ENCODE assay signal across 8 cellular contexts in genomic region chr3:97658670-97659285, GRCh38.
DNase-seq lines count a peak whose midpoint lies in the region; ATAC-seq and TF ChIP-seq lines count a peak whose summit lies in the region.

No MANE protein-coding gene starts in this region.

- H2BK5ac ChIP-seq in H9 (ENCODE audit: insufficient read length, low read length), result no peak overlapping the region

- peaks cover 9 to 14% of the 10 kb centered on the region in 2 experiments for H3K4me1 Mint-ChIP-seq in H9

- no peak overlapping the region for H2AK5ac ChIP-seq in H9 (ENCODE audit: insufficient read length, low read length)

- H3K4me3 Mint-ChIP-seq in H9, result no peak overlapping the region

- no peak overlapping the region for H3K23ac ChIP-seq in H9 (ENCODE audit: insufficient read length, low read depth, low read length)

- TF ChIP-seq POLR2A in body of pancreas (IDR thresholded peaks at IDR 0.05), result no peak
- TF ChIP-seq POLR2A in ovary (IDR thresholded peaks at IDR 0.05), result no peak

- no peak overlapping the region for H3K4me2 ChIP-seq in H9 (ENCODE audit: insufficient read depth, insufficient read length, low read length)

- DNase-seq in Ammon's horn (ENCODE audit: low spot score) (peak; percentile 21), H9 (no peak), NCI-H2196 treated with DMSO at 0.1 percent for 48 hours (lab: John Stamatoyannopoulos, UW; ENCODE audit: unreplicated experiment) (peak; percentile 4), body of pancreas (no peak), lung microvascular endothelial cell (ENCODE audit: low read depth in 2 of 2) (peak; percentile 20 to 42), ovary (no peak)
- no peak for DNase-seq in effector memory CD4-positive, alpha-beta T cell

- H4K5ac ChIP-seq in H9 (ENCODE audit: insufficient read length, low read depth, low read length), result no peak overlapping the region

- no peaks in the 10 kb centered on the region for H3K23me2 ChIP-seq in H9 (ENCODE audit: insufficient read length, low read depth, low read length, poor library complexity, severe bottlenecking)

- no peak for TF ChIP-seq EP300 in ovary (IDR thresholded peaks at IDR 0.05)

- H3K27me3 ChIP-seq in H9 (ENCODE audit: insufficient read depth, low read length) (no peaks in the 10 kb centered on the region), body of pancreas (no peaks in the 10 kb centered on the region), ovary (no peaks in the 10 kb centered on the region)
- no peaks in the 10 kb centered on the region for H3K27me3 ChIP-seq in effector memory CD4-positive, alpha-beta T cell (replicated peaks; ENCODE audit: control insufficient read depth, insufficient read depth, low read length, poor library complexity, severe bottlenecking)

- H3K27ac ChIP-seq in H9 (ENCODE audit: insufficient read length, low read depth, low read length) (no peak overlapping the region), body of pancreas (no peak overlapping the region), ovary (no peak overlapping the region)
- no peak overlapping the region for H3K27ac ChIP-seq in effector memory CD4-positive, alpha-beta T cell (ENCODE audit: insufficient read depth, low read length, poor library complexity, severe bottlenecking)

- peaks cover 0 to 2% (median 0%) of the 10 kb centered on the region in 3 experiments; a peak in 1 of 7 replicates for H3K36me3 Mint-ChIP-seq in H9 (ENCODE audit: insufficient read depth in 1 of 3, low read depth in 3 of 3)

- no peak overlapping the region for H4K91ac ChIP-seq in H9 (ENCODE audit: insufficient read length, low read depth, low read length)

- H3K18ac ChIP-seq in H9 (ENCODE audit: insufficient read length, low read depth, low read length), result no peak overlapping the region

- peaks cover under 1 to 3% of the 10 kb centered on the region in 2 experiments; a peak in 2 of 5 replicates for H3K9me3 Mint-ChIP-seq in H9

- H3K36me3 ChIP-seq in body of pancreas (replicated peaks in 1 of 2; ENCODE audit: insufficient read depth in 1 of 2, low read depth in 2 of 2) (no peaks in the 10 kb centered on the region), ovary (no peaks in the 10 kb centered on the region)
- no peaks in the 10 kb centered on the region for H3K36me3 ChIP-seq in effector memory CD4-positive, alpha-beta T cell (ENCODE audit: control insufficient read depth, insufficient read depth, low read length)

- TF ChIP-seq CTCF in H9 (conservative IDR thresholded peaks at IDR 0.05) (peak; percentile 85), body of pancreas (IDR thresholded peaks at IDR 0.05) (peak in 6 of 7 experiments; percentile 31 to 49 (median 36)), ovary (IDR thresholded peaks at IDR 0.05) (peak in 1 of 3 donors; percentile 19)

- H3K9me3 ChIP-seq in H9 (ENCODE audit: control insufficient read depth, low read depth, low read length), result no peaks in the 10 kb centered on the region
- no peaks in the 10 kb centered on the region for H3K9me3 ChIP-seq in body of pancreas
- no peaks in the 10 kb centered on the region for H3K9me3 ChIP-seq in effector memory CD4-positive, alpha-beta T cell (ENCODE audit: control insufficient read depth, low read length)
- H3K9me3 ChIP-seq in ovary, result no peaks in the 10 kb centered on the region

- no peaks in the 10 kb centered on the region for H3K79me2 ChIP-seq in H9 (ENCODE audit: insufficient read depth, low read length)

- H3K27me3 Mint-ChIP-seq in H9 (ENCODE audit: low read depth), result peaks cover 3% of the 10 kb centered on the region

- no peak overlapping the region for H3T11ph ChIP-seq in H9 (ENCODE audit: low read length)

- H3K79me1 ChIP-seq in H9 (ENCODE audit: insufficient read depth, low read depth, low read length, poor library complexity, severe bottlenecking), result no peaks in the 10 kb centered on the region

- ATAC-seq in body of pancreas (no peak), GM21529 (IDR thresholded peaks at IDR 0.05; ENCODE audit: unreplicated experiment) (no peak)

- no peak overlapping the region for H3K4ac ChIP-seq in H9 (ENCODE audit: low read depth, low read length)

- no peak overlapping the region for H3K27ac Mint-ChIP-seq in H9

- no peak overlapping the region for H3K14ac ChIP-seq in H9 (ENCODE audit: insufficient read depth, low read length)

- H2AFZ ChIP-seq in H9 (ENCODE audit: low read length), result no peak overlapping the region

- H3K4me1 ChIP-seq in H9 (ENCODE audit: insufficient read depth, low read length) (peaks cover 4% of the 10 kb centered on the region), body of pancreas (no peaks in the 10 kb centered on the region), ovary (ENCODE audit: insufficient read depth) (no peaks in the 10 kb centered on the region)
- H3K4me1 ChIP-seq in effector memory CD4-positive, alpha-beta T cell (ENCODE audit: control insufficient read depth, insufficient read depth, low read length, poor library complexity, severe bottlenecking), result no peaks in the 10 kb centered on the region

- no peak overlapping the region for H2BK120ac ChIP-seq in H9 (ENCODE audit: low read depth, low read length, poor library complexity, severe bottlenecking)

- H4K8ac ChIP-seq in H9 (replicated peaks; ENCODE audit: insufficient read length, low read depth, low read length), result no peak overlapping the region

- no peak overlapping the region for H2BK15ac ChIP-seq in H9 (ENCODE audit: low read depth, low read length)

- no peak overlapping the region for H3K9ac ChIP-seq in H9 (ENCODE audit: extremely low read depth, insufficient read length, low read length)

- H3K4me3 ChIP-seq in body of pancreas (no peak overlapping the region), ovary (no peak overlapping the region)
- no peak overlapping the region for H3K4me3 ChIP-seq in effector memory CD4-positive, alpha-beta T cell (ENCODE audit: insufficient read depth, low read depth, low read length, poor library complexity, severe bottlenecking)

- WGBS in H9 (ENCODE audit: extremely low coverage, insufficient read length, low lambda C conversion rate), result no CpG with 5 or more reads among the region's 3 CpGs
- WGBS in body of pancreas, 2 donors, result 36 to 37% methylated on average over 3 of the region's 3 CpGs
- 60 to 65% (median 65%) methylated on average over 3 of the region's 3 CpGs for WGBS in ovary, 3 donors

- H4K20me1 ChIP-seq in H9 (ENCODE audit: control insufficient read depth, insufficient read depth, insufficient read length), result no peaks in the 10 kb centered on the region

- no peak overlapping the region for H3K56ac ChIP-seq in H9 (ENCODE audit: insufficient read length, low read depth, low read length)

- H2BK20ac ChIP-seq in H9 (ENCODE audit: low read depth, low read length, poor library complexity, severe bottlenecking), result no peak overlapping the region

- no peak overlapping the region for H2BK12ac ChIP-seq in H9 (ENCODE audit: insufficient read length, low read depth, low read length)

- intact Hi-C loops in body of pancreas (cut with DNase I), result no loop called here
- intact Hi-C loops in ovary (cut with DNase I), result no loop called here

Comparison
In these comparisons a context has a peak if more than half of its experiments do, and no peak if none do; other contexts are left out.
1. DNase-seq: peak in Ammon's horn (single experiment), NCI-H2196 treated with DMSO at 0.1 percent for 48 hours (single experiment) and lung microvascular endothelial cell (2 of 2); none in H9 (single experiment), body of pancreas (0 of 4), effector memory CD4-positive, alpha-beta T cell (0 of 3) and ovary (0 of 5).